In the genomic region with DNA sequence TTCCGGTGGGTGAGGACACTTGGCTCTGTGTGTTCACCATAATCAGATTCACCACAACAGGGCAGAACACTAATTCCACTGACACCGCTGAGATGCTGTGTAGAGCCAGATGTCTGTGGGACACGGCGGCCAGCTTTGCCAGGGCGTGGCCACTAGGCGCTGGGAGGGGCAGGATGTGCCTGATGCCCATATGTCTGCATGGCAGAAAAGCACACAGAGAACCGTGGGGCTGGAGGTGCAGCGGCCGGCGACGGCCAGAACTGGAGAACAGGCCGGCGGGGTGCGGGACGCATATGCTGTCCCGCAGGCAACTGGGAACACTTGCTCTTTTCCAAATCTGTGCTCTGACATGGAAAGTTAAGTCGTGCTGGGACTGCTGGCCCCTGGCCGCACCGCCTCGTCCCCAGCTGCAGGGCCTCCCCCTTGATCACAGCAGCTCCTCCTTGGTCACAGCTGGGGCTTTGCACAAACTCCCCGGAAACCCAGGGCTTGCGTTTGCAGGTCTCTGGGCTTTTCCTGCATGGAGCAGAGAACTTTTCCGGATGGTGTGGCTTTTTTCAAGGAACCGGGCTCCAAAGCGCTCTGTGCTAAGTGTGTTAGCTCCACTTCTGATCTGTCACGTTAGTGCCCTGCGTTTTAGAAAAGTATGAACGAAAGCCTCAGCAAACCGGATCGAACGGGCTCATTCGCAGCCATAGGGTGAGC, we compare ENCODE assay signal across 9 cellular contexts. TPM values are rescaled to one million over a fixed set of nuclear protein-coding genes. Genes with fewer than 3 reads are reported as not detected.
DNase-seq lines count a peak whose midpoint lies in the region; ATAC-seq and TF ChIP-seq lines count a peak whose summit lies in the region.
"Had no signal": no experiment of that assay in that cellular context is flagged by ENCODE, and none has a peak within 500 bp of the region (broad histone marks: within the 10 kb centered on the region; RNA-seq: fewer than 3 reads in every experiment).

No MANE protein-coding gene starts in this region.

- peak overlapping the region; percentile 86 for H3K27ac Mint-ChIP-seq in activated B cell treated with CpG ODN at 0.5 μM for 24 hours

- H3K27ac ChIP-seq in substantia nigra (ENCODE audit: low read depth, low read length, poor library complexity, severe bottlenecking) = no peak overlapping the region
- H3K27ac ChIP-seq: C4-2B had no signal

- H3K4me1 Mint-ChIP-seq in activated B cell treated with CpG ODN at 0.5 μM for 24 hours = peaks cover 40% of the 10 kb centered on the region

- peak overlapping the region; percentile 80 for H3K4me3 Mint-ChIP-seq in activated B cell treated with CpG ODN at 0.5 μM for 24 hours

- ATAC-seq in activated B cell treated with CpG ODN at 0.5 μM for 24 hours (ENCODE audit: low read depth) = peak; percentile 29

- no peaks in the 10 kb centered on the region for H3K9me3 Mint-ChIP-seq in activated B cell treated with CpG ODN at 0.5 μM for 24 hours

- intact Hi-C loops in activated B cell treated with CpG ODN at 0.5 μM for 24 hours (cut with micrococcal nuclease) = loop anchor here (1.0 to 10.0 kb wide), 4 partner anchors 37 to 88 kb away; no protein-coding TSS in a partner anchor

- POLR2A ChIA-PET in activated B cell treated with CpG ODN at 0.5 μM for 24 hours (lab: Charles Lee) = interaction anchor here (0.7 to 3.1 kb wide), 6 partner anchors 33 to 963 kb away, joined by 3 to 30 read pairs (median 6); partner anchors contain the start of genes MRGBP and SLCO4A1

- H3K36me3 Mint-ChIP-seq in activated B cell treated with CpG ODN at 0.5 μM for 24 hours (ENCODE audit: low read depth) = no peaks in the 10 kb centered on the region

- no peaks in the 10 kb centered on the region for H3K27me3 Mint-ChIP-seq in activated B cell treated with CpG ODN at 0.5 μM for 24 hours

- TF ChIP-seq CTCF in activated B cell treated with CpG ODN at 0.5 μM for 24 hours (IDR thresholded peaks at IDR 0.05) (no peak), fibroblast of mammary gland (conservative IDR thresholded peaks at IDR 0.05; ENCODE audit: control insufficient read depth, insufficient read depth, low read depth, low read length) (no peak), GM20000 (IDR thresholded peaks at IDR 0.05; ENCODE audit: extremely low read depth, missing control alignments) (no peak)

- peak overlapping the region; percentile 4 for H3K4me3 ChIP-seq in fibroblast of mammary gland (ENCODE audit: control insufficient read depth, low read depth, low read length)

- CTCF ChIA-PET in activated B cell treated with CpG ODN at 0.5 μM for 24 hours (lab: Charles Lee) = interaction anchor here (1.4 kb wide), 1 partner anchor 68 kb away, joined by 6 read pairs; no protein-coding TSS in a partner anchor

- peak; percentile 84 for DNase-seq in activated CD8-positive, alpha-beta memory T cell treated with anti-CD3 and anti-CD28 coated beads for 24 hours
- no peak for DNase-seq in activated CD8-positive, alpha-beta memory T cell treated with anti-CD3 and anti-CD28 coated beads, Interleukin-2, amount 50 U/mL, for 48 hours
- DNase-seq in HT-29 (ENCODE audit: low spot score) (peak; percentile 86), activated B cell treated with CpG ODN at 0.5 μM for 24 hours (peak; percentile 29), fibroblast of mammary gland (ENCODE audit: low read depth) (no peak), substantia nigra (lab: John Stamatoyannopoulos, UW) (no peak), GM20000 (ENCODE audit: low spot score) (no peak)
- DNase-seq in stimulated activated CD4-positive, alpha-beta T cell treated with anti-CD3 and anti-CD28 coated beads, Interleukin-4, amount 100 ng/mL, for 4 hours = peak; percentile 22 to 25

RNA-seq across cellular contexts. Expression of gene NTSR1, which starts 31.1 kb away (rescaled TPM):
- 76.6 and 78.7 TPM in 2 replicates for total RNA-seq in HT-29 (2014; rRNA removed; shearing (Covaris generic))
- not detected in 2 replicates for total RNA-seq in activated B cell treated with CpG ODN at 0.5 μM for 24 hours

RNA-seq across cellular contexts. Expression of gene MRGBP, which starts 56.5 kb away (rescaled TPM):
- 88.8 and 98.8 TPM in 2 replicates for total RNA-seq in HT-29 (2014; rRNA removed; shearing (Covaris generic))
- 9.8 and 10.7 TPM in 2 replicates for total RNA-seq in activated B cell treated with CpG ODN at 0.5 μM for 24 hours

Comparison
In these comparisons a context has a peak if more than half of its experiments do, and no peak if none do; other contexts are left out.
1. DNase-seq: peak in activated CD8-positive, alpha-beta memory T cell treated with anti-CD3 and anti-CD28 coated beads for 24 hours (single experiment), HT-29 (single experiment), activated B cell treated with CpG ODN at 0.5 μM for 24 hours (single experiment) and stimulated activated CD4-positive, alpha-beta T cell treated with anti-CD3 and anti-CD28 coated beads, Interleukin-4, amount 100 ng/mL, for 4 hours (2 of 2); none in activated CD8-positive, alpha-beta memory T cell treated with anti-CD3 and anti-CD28 coated beads, Interleukin-2, amount 50 U/mL, for 48 hours (single experiment), fibroblast of mammary gland (single experiment), substantia nigra (0 of 49) and GM20000 (single experiment).
2. RNA of gene NTSR1, which starts 31.1 kb away (total RNA-seq): 76.6 to 78.7 TPM in HT-29; not detected in activated B cell treated with CpG ODN at 0.5 μM for 24 hours; every median in the first group is over 10 times any median in the second.